ENCODE assay signal across 9 cellular contexts in the genomic region with DNA sequence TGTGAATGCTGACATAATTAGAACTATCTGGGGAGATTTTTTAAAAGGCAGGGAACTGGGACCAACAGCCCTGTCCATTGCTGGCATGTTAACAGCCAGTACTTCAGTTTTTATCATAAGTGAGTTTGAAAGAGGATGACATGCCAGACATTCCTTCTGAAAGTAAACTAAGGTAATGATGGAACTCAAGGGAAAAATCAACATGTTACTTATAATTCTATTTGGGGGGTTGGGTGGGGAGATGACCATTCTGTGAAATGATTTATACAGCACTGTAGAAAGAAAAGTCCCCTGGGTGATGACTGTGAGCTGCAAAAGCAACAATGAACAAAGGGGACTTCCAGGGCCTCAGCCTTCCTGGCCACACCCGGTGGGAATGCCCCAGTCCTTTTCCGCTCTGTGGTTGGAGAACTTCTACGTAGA. TPM values are rescaled to one million over a fixed set of nuclear protein-coding genes. Genes with fewer than 3 reads are reported as not detected.
DNase-seq lines count a peak whose midpoint lies in the region; ATAC-seq, FAIRE-seq and TF ChIP-seq lines count a peak whose summit lies in the region.
"Had no signal": no experiment of that assay in that cellular context is flagged by ENCODE, and none has a peak within 500 bp of the region (broad histone marks: within the 10 kb centered on the region; RNA-seq: fewer than 3 reads in every experiment).

No MANE protein-coding gene starts in this region.

- no peaks in the 10 kb centered on the region for H3F3A ChIP-seq in Loucy (ENCODE audit: low read depth)

- H3K27me3 ChIP-seq in Loucy (ENCODE audit: insufficient read depth, low read length, poor library complexity, severe bottlenecking) (no peaks in the 10 kb centered on the region), pancreas (no peaks in the 10 kb centered on the region)

- H3K9me2 ChIP-seq in Loucy (replicated peaks; ENCODE audit: low read depth, low read length) = no peaks in the 10 kb centered on the region

- ATAC-seq in GM19438 (IDR thresholded peaks at IDR 0.05; ENCODE audit: low read depth, unreplicated experiment) = peak; percentile 74
- ATAC-seq in pancreas = peak in 3 of 4 donors; percentile 87 to 90 (median 87)

- H3K4me2 ChIP-seq in Loucy (ENCODE audit: low read depth, low read length, poor library complexity, severe bottlenecking) = peak overlapping the region; percentile 15

- FAIRE-seq in pancreas (lab: Jason Lieb, UNC) = no peak

- H3K27ac ChIP-seq in epithelial cell of prostate (peak overlapping the region; percentile 81), pancreas (peak overlapping the region; percentile 2 to 69 (median 31))

- H3K4me3 ChIP-seq in Loucy (ENCODE audit: low read length, poor library complexity, severe bottlenecking) (no peak overlapping the region), pancreas (no peak overlapping the region)

- TF ChIP-seq CTCF in Loucy (conservative IDR thresholded peaks at IDR 0.05; ENCODE audit: low read length) = no peak
- no peak for TF ChIP-seq CTCF in pancreas (IDR thresholded peaks at IDR 0.05)

- WGBS in pancreas, 2 donors = 49 to 61% methylated on average over 3 of the region's 3 CpGs

- no peaks in the 10 kb centered on the region for H3K9me3 ChIP-seq in Loucy (ENCODE audit: insufficient read depth, low read depth, low read length)
- no peaks in the 10 kb centered on the region for H3K9me3 ChIP-seq in pancreas

- no peak overlapping the region for H3K9ac ChIP-seq in Loucy (ENCODE audit: low read depth, low read length, poor library complexity, severe bottlenecking)

- intact Hi-C loops in pancreas (cut with DNase I) = no loop called here

- H3K79me2 ChIP-seq in Loucy (ENCODE audit: insufficient read depth, low read length) = no peaks in the 10 kb centered on the region

- no peaks in the 10 kb centered on the region for H3K36me3 ChIP-seq in Loucy (ENCODE audit: insufficient read depth, low read length)
- no peaks in the 10 kb centered on the region for H3K36me3 ChIP-seq in pancreas

- H2AFZ ChIP-seq in Loucy (ENCODE audit: low read length) = peak overlapping the region; percentile 79

- peak; percentile 90 for DNase-seq in ACHN
- no peak for DNase-seq in epithelial cell of prostate (ENCODE audit: low read depth, low spot score)
- peak in 3 of 6 donors; percentile 21 to 31 (median 29) for DNase-seq in pancreas
- no peak for DNase-seq in NCI-H1105 treated with DMSO at 0.1 percent for 48 hours (lab: John Stamatoyannopoulos, UW)
- no peak for DNase-seq in RPMI8226
- DNase-seq in activated gamma-delta T cell treated with Interleukin-2 at 50 U/mL for 16 hours = no peak

- no peaks in the 10 kb centered on the region for H4K20me1 ChIP-seq in Loucy (ENCODE audit: insufficient read depth, low read length, poor library complexity, severe bottlenecking)

- H3K4me1 ChIP-seq in Loucy (ENCODE audit: insufficient read depth, low read length, poor library complexity, severe bottlenecking) (peaks cover 11% of the 10 kb centered on the region), pancreas (no peaks in the 10 kb centered on the region)

- in situ Hi-C loops in ACHN (cut with HindIII; ENCODE audit: low pct_ligation_motif_present, low pct_unique_long_range_greater_than_20kb, low sequenced_read_pairs) = no loop called here

RNA-seq across cellular contexts. Expression of a gene that starts 5.4 kb away (rescaled TPM):
- total RNA-seq in pancreas = 10 to 100 TPM in 2 of 6 donors, 1 to 10 TPM in 4; 1.3 to 31.2 (median 2.2) TPM
- polyA plus RNA-seq in pancreas = 1 to 10 TPM; 1.8 to 2.7 TPM
- total RNA-seq: activated naive CD4-positive, alpha-beta T cell treated with anti-CD3 and anti-CD28 coated beads, Interleukin-2, amount 50 U/mL, for 72 hours had no signal
